ENCODE assay signal across 11 cellular contexts in the genomic region with DNA sequence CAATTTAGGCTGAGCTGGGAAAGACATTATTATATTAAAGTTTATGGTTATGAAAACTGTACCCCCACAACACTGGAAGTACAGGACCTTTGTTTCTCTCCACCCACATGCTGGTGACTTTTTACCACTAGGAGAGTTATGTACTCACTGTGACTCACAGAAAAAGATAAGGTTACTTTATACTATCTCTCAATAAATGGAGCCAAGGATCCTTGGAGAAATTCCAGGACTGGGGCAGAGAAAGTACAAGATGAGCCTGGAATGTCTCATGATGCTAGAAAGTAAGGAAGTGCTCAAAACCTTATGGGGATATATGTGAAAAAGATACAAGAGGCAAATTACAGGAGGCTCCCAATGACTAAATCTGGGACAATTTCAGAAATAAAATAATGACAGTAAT.
DNase-seq lines count a peak whose midpoint lies in the region; ATAC-seq, FAIRE-seq and TF ChIP-seq lines count a peak whose summit lies in the region.
"Had no signal": no experiment of that assay in that cellular context is flagged by ENCODE, and none has a peak within 500 bp of the region (broad histone marks: within the 10 kb centered on the region; RNA-seq: fewer than 3 reads in every experiment).

No MANE protein-coding gene starts in this region.

- peak; percentile 58 for ATAC-seq in left colon
- no peak for ATAC-seq in HG03097 (IDR thresholded peaks at IDR 0.05; ENCODE audit: low FRiP score, unreplicated experiment)
- no peak for ATAC-seq in GM18498 (IDR thresholded peaks at IDR 0.05; ENCODE audit: unreplicated experiment)
- ATAC-seq: activated T-cell treated with anti-CD3 and anti-CD28 coated beads, Interleukin-2, amount 50 U/mL, for 4 hours had no signal

- H3K36me3 ChIP-seq in adipocyte (ENCODE audit: control insufficient read depth, insufficient read depth, low read length, severe bottlenecking) = no peaks in the 10 kb centered on the region
- H3K36me3 ChIP-seq: esophagus muscularis mucosa had no signal

- H3K9ac ChIP-seq in adipocyte (ENCODE audit: low read length) = no peak overlapping the region

- H3K9me3 ChIP-seq in adipocyte (ENCODE audit: control insufficient read depth, low read length) = no peaks in the 10 kb centered on the region
- H3K9me3 ChIP-seq: Caco-2, esophagus muscularis mucosa had no signal

- intact Hi-C loops in left colon (cut with DNase I, micrococcal nuclease) = loop anchor here in 1 of 2 donors (5.0 kb wide), 1 partner anchor 36 kb away; no protein-coding TSS in a partner anchor

- H3K4me3 ChIP-seq in adipocyte (ENCODE audit: low read length) = no peak overlapping the region
- H3K4me3 ChIP-seq: esophagus muscularis mucosa had no signal

- peak; percentile 96 for DNase-seq in A172 (ENCODE audit: low spot score)
- DNase-seq in H54 (ENCODE audit: insufficient read length, low spot score) = no peak
- DNase-seq in adipocyte (ENCODE audit: low read depth) = peak; percentile 51
- peak in 1 of 2 donors; percentile 32 for DNase-seq in left colon
- no peak for DNase-seq in T-helper 2 cell
- no peak for DNase-seq in NOMO-1 treated with dmso at 0.1 percent for 144 hours (lab: John Stamatoyannopoulos, UW; ENCODE audit: unreplicated experiment)
- DNase-seq: activated T-cell treated with anti-CD3 and anti-CD28 coated beads, Interleukin-2, amount 50 U/mL, for 4 hours; Caco-2 had no signal

- H3K4me1 ChIP-seq in adipocyte (ENCODE audit: control insufficient read depth, insufficient read depth, low read length) = peaks cover 62% of the 10 kb centered on the region

- peak; percentile 45 for FAIRE-seq in H54 (lab: Jason Lieb, UNC)

- TF ChIP-seq POLR2A in H54 (IDR thresholded peaks at IDR 0.05; ENCODE audit: low read depth, low read length) = no peak

- H3K27me3 ChIP-seq in adipocyte (replicated peaks; ENCODE audit: control insufficient read depth, insufficient read depth, low read length) = no peaks in the 10 kb centered on the region
- H3K27me3 ChIP-seq: esophagus muscularis mucosa had no signal

Comparison
In these comparisons a context has a peak if more than half of its experiments do, and no peak if none do; other contexts are left out.
1. DNase-seq: peak in A172 (single experiment) and adipocyte (single experiment); none in H54 (single experiment), T-helper 2 cell (0 of 5) and NOMO-1 treated with dmso at 0.1 percent for 144 hours (single experiment).